1 cellular context compared by ENCODE assay signal in genomic region chr7:55288070-55288824, GRCh38.
A peak's percentile ranks its signal among the peaks of the same experiment; 100 is the strongest.
TF ChIP-seq lines count a peak whose summit lies in the region.

No MANE protein-coding gene starts in this region.

TF ChIP-seq in GM12878, 131 proteins besides CTCF, POLR2A, EP300 and RAD21:
- TF ChIP-seq ZBTB40 (IDR thresholded peaks at IDR 0.05; ENCODE audit: borderline replicate concordance) (no peak), POU2F2 (IDR thresholded peaks at IDR 0.05; ENCODE audit: borderline replicate concordance, low read depth, low read length) (no peak), PBX3 (IDR thresholded peaks at IDR 0.05; ENCODE audit: insufficient replicate concordance, low read depth, low read length) (peak; percentile 54), PKNOX1 (IDR thresholded peaks at IDR 0.05) (peak; percentile 86)
